ENCODE assay signal across 12 cellular contexts in the genomic region with DNA sequence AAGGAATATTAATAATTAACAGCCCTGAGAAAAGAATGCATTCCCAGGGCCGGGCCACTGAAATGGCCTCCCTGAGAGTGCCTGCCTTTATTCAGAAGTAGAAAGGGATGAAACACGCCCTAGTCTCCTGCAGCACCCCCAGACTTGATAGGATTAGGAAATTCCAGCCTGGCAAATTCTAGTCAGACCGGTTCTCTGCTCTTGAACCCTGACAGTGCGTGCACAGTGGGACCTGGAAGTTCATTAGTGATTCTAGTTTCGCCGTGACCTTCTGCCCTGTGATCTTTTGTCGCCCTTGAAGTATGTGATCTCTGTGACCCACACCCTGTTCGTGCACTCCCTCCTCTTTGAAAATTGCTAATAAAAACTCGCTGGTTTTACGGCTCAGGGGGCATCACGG. TPM values are rescaled to one million over a fixed set of nuclear protein-coding genes. Genes with fewer than 3 reads are reported as not detected.
DNase-seq lines count a peak whose midpoint lies in the region; ATAC-seq and TF ChIP-seq lines count a peak whose summit lies in the region.
"Had no signal": no experiment of that assay in that cellular context is flagged by ENCODE, and none has a peak within 500 bp of the region (broad histone marks: within the 10 kb centered on the region; RNA-seq: fewer than 3 reads in every experiment).

No MANE protein-coding gene starts in this region.

- H3K4me1 ChIP-seq in spleen: peaks cover 23 to 59% (median 42%) of the 10 kb centered on the region in 6 donors

- peak; percentile 73 for DNase-seq in LoVo (ENCODE audit: low spot score)
- no peak for DNase-seq in epithelial cell of prostate (ENCODE audit: low read depth, low spot score)
- DNase-seq in spleen: peak; percentile 8
- DNase-seq in OCI-M2 (lab: John Stamatoyannopoulos, UW; ENCODE audit: unreplicated experiment): no peak
- DNase-seq: activated CD4-positive, alpha-beta T cell treated with anti-CD3 and anti-CD28 coated beads, Interleukin-2, amount 10 ng/mL, durations not matched to agents 7 days and 5 days; amniotic stem cell; NCI-H1436 treated with DMSO at 0.1 percent for 48 hours; RPMI8226; sigmoid colon had no signal

- no peak overlapping the region for H3K4me3 ChIP-seq in spleen
- H3K4me3 ChIP-seq: sigmoid colon had no signal

- no peaks in the 10 kb centered on the region for H3K9me3 ChIP-seq in spleen
- H3K9me3 ChIP-seq: sigmoid colon had no signal

- intact Hi-C loops in spleen (cut with DNase I; ENCODE audit: low total_unique reads): no loop called here

- peaks cover 0 to 35% (median 0%) of the 10 kb centered on the region in 7 donors for H3K27me3 ChIP-seq in spleen (replicated peaks in 1 of 7)

- peaks cover 0 to 19% (median 4%) of the 10 kb centered on the region in 6 donors for H3K36me3 ChIP-seq in spleen

- ATAC-seq in GM18858 (IDR thresholded peaks at IDR 0.05; ENCODE audit: unreplicated experiment): no peak

- H3K27ac ChIP-seq in epithelial cell of prostate: peak overlapping the region; percentile 98
- H3K27ac ChIP-seq in spleen: no peak overlapping the region
- H3K27ac ChIP-seq: sigmoid colon had no signal

- WGBS in spleen, 5 donors: 64 to 80% (median 73%) methylated on average over 11 of the region's 11 CpGs

- no peak for TF ChIP-seq POLR2A in spleen (IDR thresholded peaks at IDR 0.05)

- TF ChIP-seq CTCF in spleen (IDR thresholded peaks at IDR 0.05 in 8 of 11, conservative IDR thresholded peaks at IDR 0.05 in 3 of 11): no peak

RNA-seq across cellular contexts. Expression of a gene that starts 2.1 kb away (rescaled TPM):
- 100 to 1,000 TPM; 211 to 338 (median 275) TPM for total RNA-seq in spleen
- polyA plus RNA-seq in spleen: 100 to 1,000 TPM; 310 to 399 (median 343) TPM

RNA-seq across cellular contexts. Expression of a gene that starts 25.3 kb away (rescaled TPM):
- 100 to 1,000 TPM; 145 to 258 (median 185) TPM for total RNA-seq in spleen
- polyA plus RNA-seq in spleen: 100 to 1,000 TPM; 132 to 257 (median 213) TPM

RNA-seq across cellular contexts. Expression of a gene that starts 48.3 kb away (rescaled TPM):
- total RNA-seq in spleen: 1 to 10 TPM; 2.7 to 7.9 (median 5.8) TPM
- 1 to 10 TPM; 5.4 to 9.2 (median 6.5) TPM for polyA plus RNA-seq in spleen

RNA-seq across cellular contexts. Expression of a gene that starts 58.1 kb away (rescaled TPM):
- total RNA-seq in spleen: not detected
- under 1 TPM in 1 of 3 donors, not detected in 2; 0.08 TPM for polyA plus RNA-seq in spleen
- total RNA-seq: activated CD4-positive, alpha-beta T cell treated with anti-CD3 and anti-CD28 coated beads, Interleukin-2, amount 10 ng/mL, durations not matched to agents 7 days and 5 days; epithelial cell of proximal tubule; lower leg skin; sigmoid colon had no signal

RNA-seq across cellular contexts. Expression of a gene that starts 58.2 kb away (rescaled TPM):
- not detected for total RNA-seq in spleen
- not detected for polyA plus RNA-seq in spleen
- total RNA-seq: activated CD4-positive, alpha-beta T cell treated with anti-CD3 and anti-CD28 coated beads, Interleukin-2, amount 10 ng/mL, durations not matched to agents 7 days and 5 days; epithelial cell of proximal tubule; lower leg skin; sigmoid colon had no signal
- polyA plus RNA-seq: sigmoid colon had no signal

Comparison
In these comparisons a context has a peak if more than half of its experiments do, and no peak if none do; other contexts are left out.
1. DNase-seq: peak in LoVo (single experiment) and spleen (single experiment); none in epithelial cell of prostate (single experiment) and OCI-M2 (single experiment).